ENCODE assay signal across 1 cellular context in the genomic region with DNA sequence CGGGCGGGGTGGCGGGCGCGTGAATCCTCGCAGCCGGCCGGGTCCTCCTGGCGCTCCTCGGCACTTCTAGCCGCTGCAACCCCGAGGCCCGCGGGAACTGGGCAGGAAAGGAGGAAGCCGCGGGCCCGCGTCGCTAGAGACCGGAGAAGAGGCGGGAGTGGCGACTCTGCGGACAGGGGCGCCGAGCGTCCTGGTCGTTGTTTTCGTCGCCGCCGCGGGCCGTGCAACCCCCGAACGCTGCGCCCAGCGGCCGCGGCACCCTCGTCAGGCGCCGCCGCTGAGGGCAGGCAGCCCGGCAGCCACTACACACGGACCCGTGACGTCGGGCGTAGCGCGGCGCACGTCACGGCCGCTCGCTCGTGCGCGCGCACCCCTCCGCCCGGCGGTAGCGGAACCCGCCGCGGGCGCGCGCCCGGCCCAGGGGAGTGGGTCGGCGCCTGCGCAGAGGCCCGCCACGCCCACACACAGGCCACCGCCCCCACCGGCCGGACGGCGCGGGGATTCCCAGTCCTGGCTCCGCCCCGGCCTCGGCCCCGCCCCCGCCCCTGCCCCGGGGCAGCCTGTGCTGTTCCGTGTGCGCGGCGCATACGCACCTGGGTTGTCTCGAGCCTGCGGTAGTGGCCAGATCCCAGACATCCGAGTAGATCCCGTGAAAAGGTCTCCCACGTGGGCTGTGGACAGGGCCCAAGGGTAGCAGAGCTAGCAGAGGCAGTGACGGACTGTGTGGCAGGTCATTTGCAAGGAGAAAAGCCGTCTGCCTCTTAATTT.
TF ChIP-seq lines count a peak whose summit lies in the region.

A gene with protein sequence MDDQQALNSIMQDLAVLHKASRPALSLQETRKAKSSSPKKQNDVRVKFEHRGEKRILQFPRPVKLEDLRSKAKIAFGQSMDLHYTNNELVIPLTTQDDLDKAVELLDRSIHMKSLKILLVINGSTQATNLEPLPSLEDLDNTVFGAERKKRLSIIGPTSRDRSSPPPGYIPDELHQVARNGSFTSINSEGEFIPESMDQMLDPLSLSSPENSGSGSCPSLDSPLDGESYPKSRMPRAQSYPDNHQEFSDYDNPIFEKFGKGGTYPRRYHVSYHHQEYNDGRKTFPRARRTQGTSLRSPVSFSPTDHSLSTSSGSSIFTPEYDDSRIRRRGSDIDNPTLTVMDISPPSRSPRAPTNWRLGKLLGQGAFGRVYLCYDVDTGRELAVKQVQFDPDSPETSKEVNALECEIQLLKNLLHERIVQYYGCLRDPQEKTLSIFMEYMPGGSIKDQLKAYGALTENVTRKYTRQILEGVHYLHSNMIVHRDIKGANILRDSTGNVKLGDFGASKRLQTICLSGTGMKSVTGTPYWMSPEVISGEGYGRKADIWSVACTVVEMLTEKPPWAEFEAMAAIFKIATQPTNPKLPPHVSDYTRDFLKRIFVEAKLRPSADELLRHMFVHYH (minus strand): TSS at position 321 of the 768 bp plus-strand sequence. CDS start 44,846 bp downstream, outside the sequence.

TF ChIP-seq in HepG2, 621 proteins besides CTCF, POLR2A, EP300 and RAD21 (continued from another document and continues in another):
- TF ChIP-seq, protein P1, sequence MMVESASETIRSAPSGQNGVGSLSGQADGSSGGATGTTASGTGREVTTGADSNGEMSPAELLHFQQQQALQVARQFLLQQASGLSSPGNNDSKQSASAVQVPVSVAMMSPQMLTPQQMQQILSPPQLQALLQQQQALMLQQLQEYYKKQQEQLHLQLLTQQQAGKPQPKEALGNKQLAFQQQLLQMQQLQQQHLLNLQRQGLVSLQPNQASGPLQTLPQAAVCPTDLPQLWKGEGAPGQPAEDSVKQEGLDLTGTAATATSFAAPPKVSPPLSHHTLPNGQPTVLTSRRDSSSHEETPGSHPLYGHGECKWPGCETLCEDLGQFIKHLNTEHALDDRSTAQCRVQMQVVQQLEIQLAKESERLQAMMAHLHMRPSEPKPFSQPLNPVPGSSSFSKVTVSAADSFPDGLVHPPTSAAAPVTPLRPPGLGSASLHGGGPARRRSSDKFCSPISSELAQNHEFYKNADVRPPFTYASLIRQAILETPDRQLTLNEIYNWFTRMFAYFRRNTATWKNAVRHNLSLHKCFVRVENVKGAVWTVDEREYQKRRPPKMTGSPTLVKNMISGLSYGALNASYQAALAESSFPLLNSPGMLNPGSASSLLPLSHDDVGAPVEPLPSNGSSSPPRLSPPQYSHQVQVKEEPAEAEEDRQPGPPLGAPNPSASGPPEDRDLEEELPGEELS (CRISPR knock-in tag; IDR thresholded peaks at IDR 0.05): peak; percentile 24
- TF ChIP-seq NRL (CRISPR knock-in tag; IDR thresholded peaks at IDR 0.05; ENCODE audit: borderline replicate concordance): peak; percentile 41; the same call in 1 of the 2 replicates
- TF ChIP-seq, protein P2, sequence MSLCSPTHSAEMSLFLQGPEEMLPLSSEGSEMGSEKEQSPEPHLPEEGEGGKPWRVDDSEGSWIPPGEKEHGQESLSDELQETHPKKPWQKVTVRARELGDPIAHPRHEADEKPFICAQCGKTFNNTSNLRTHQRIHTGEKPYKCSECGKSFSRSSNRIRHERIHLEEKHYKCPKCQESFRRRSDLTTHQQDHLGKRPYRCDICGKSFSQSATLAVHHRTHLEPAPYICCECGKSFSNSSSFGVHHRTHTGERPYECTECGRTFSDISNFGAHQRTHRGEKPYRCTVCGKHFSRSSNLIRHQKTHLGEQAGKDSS (CRISPR knock-in tag; IDR thresholded peaks at IDR 0.05; ENCODE audit: borderline replicate concordance, low read depth): 0 out of 2 replicates have a peak, but pooled peaks have one; percentile 10
- TF ChIP-seq HNF4G (IDR thresholded peaks at IDR 0.05; ENCODE audit: borderline replicate concordance, low read depth, low read length): no peak
- TF ChIP-seq HNF4G (CRISPR knock-in tag; IDR thresholded peaks at IDR 0.05; ENCODE audit: borderline replicate concordance, low read depth): no peak; the same call in 1 of the 2 replicates
- 0 out of 2 replicates have a peak, but pooled peaks have one; percentile 14 for TF ChIP-seq HMG20B (CRISPR knock-in tag; conservative IDR thresholded peaks at IDR 0.05)
- TF ChIP-seq ZNF44 (CRISPR knock-in tag; IDR thresholded peaks at IDR 0.05): no peak
- TF ChIP-seq, protein P3, sequence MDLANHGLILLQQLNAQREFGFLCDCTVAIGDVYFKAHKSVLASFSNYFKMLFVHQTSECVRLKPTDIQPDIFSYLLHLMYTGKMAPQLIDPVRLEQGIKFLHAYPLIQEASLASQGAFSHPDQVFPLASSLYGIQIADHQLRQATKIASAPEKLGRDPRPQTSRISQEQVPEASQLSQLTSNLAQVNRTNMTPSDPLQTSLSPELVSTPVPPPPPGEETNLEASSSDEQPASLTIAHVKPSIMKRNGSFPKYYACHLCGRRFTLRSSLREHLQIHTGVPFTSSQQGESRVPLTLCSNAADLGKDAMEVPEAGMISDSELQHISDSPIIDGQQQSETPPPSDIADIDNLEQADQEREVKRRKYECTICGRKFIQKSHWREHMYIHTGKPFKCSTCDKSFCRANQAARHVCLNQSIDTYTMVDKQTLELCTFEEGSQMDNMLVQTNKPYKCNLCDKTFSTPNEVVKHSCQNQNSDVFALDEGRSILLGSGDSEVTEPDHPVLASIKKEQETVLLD (CRISPR knock-in tag; IDR thresholded peaks at IDR 0.05; ENCODE audit: low read depth): no peak
- no peak for TF ChIP-seq ZNF850 (CRISPR knock-in tag; conservative IDR thresholded peaks at IDR 0.05)
- TF ChIP-seq TCF7 (IDR thresholded peaks at IDR 0.05; ENCODE audit: low read depth): no peak
- peak; percentile 3; the same call in 1 of the 2 replicates for TF ChIP-seq CEBPG (CRISPR knock-in tag; IDR thresholded peaks at IDR 0.05)
- TF ChIP-seq, protein P4, sequence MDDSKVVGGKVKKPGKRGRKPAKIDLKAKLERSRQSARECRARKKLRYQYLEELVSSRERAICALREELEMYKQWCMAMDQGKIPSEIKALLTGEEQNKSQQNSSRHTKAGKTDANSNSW (CRISPR knock-in tag; IDR thresholded peaks at IDR 0.05; ENCODE audit: borderline replicate concordance): peak; percentile 57; the same call in 1 of the 2 replicates
- no peak for TF ChIP-seq KLF9 (CRISPR knock-in tag; IDR thresholded peaks at IDR 0.05; ENCODE audit: low read depth)
- TF ChIP-seq MTA1 (CRISPR knock-in tag; IDR thresholded peaks at IDR 0.05; ENCODE audit: borderline replicate concordance): 0 out of 2 replicates have a peak, but pooled peaks have one; percentile 30
- TF ChIP-seq TGIF2 (CRISPR knock-in tag; IDR thresholded peaks at IDR 0.05): peak; percentile 60; the same call in 1 of the 2 replicates
- TF ChIP-seq DMAP1 (CRISPR knock-in tag; IDR thresholded peaks at IDR 0.05): no peak; the same call in 1 of the 2 replicates
- no peak for TF ChIP-seq TAF15 (IDR thresholded peaks at IDR 0.05; ENCODE audit: low read depth, low read length, poor library complexity, severe bottlenecking)
- 0 out of 2 replicates have a peak, but pooled peaks have one; percentile 53 for TF ChIP-seq DNMT3B (CRISPR knock-in tag; conservative IDR thresholded peaks at IDR 0.05)
- TF ChIP-seq ARNTL (CRISPR knock-in tag; IDR thresholded peaks at IDR 0.05): no peak
- peak; percentile 67 for TF ChIP-seq HDAC1 (CRISPR knock-in tag; IDR thresholded peaks at IDR 0.05)
- TF ChIP-seq, protein P5, sequence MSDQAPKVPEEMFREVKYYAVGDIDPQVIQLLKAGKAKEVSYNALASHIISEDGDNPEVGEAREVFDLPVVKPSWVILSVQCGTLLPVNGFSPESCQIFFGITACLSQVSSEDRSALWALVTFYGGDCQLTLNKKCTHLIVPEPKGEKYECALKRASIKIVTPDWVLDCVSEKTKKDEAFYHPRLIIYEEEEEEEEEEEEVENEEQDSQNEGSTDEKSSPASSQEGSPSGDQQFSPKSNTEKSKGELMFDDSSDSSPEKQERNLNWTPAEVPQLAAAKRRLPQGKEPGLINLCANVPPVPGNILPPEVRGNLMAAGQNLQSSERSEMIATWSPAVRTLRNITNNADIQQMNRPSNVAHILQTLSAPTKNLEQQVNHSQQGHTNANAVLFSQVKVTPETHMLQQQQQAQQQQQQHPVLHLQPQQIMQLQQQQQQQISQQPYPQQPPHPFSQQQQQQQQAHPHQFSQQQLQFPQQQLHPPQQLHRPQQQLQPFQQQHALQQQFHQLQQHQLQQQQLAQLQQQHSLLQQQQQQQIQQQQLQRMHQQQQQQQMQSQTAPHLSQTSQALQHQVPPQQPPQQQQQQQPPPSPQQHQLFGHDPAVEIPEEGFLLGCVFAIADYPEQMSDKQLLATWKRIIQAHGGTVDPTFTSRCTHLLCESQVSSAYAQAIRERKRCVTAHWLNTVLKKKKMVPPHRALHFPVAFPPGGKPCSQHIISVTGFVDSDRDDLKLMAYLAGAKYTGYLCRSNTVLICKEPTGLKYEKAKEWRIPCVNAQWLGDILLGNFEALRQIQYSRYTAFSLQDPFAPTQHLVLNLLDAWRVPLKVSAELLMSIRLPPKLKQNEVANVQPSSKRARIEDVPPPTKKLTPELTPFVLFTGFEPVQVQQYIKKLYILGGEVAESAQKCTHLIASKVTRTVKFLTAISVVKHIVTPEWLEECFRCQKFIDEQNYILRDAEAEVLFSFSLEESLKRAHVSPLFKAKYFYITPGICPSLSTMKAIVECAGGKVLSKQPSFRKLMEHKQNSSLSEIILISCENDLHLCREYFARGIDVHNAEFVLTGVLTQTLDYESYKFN (CRISPR knock-in tag; conservative IDR thresholded peaks at IDR 0.05): peak; percentile 49; the same call in 1 of the 2 replicates
- peak; percentile 87; the same call in 2 of the 3 replicates for TF ChIP-seq MXI1 (IDR thresholded peaks at IDR 0.05; ENCODE audit: borderline replicate concordance, low read depth, low read length)
- TF ChIP-seq, protein P6, sequence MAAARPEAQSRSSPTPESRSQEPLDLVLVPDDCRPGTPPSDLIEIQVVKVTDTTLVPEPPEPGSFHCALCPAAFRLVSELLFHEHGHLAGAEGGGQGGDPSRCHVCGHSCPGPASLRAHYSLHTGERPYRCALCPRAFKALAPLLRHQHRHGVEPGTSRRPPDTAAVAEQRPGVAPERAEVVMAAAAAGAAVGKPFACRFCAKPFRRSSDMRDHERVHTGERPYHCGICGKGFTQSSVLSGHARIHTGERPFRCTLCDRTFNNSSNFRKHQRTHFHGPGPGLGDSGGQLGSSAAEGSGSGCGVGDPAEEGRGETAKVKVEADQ (CRISPR knock-in tag; IDR thresholded peaks at IDR 0.05; ENCODE audit: borderline replicate concordance): no peak
- TF ChIP-seq, protein P7, sequence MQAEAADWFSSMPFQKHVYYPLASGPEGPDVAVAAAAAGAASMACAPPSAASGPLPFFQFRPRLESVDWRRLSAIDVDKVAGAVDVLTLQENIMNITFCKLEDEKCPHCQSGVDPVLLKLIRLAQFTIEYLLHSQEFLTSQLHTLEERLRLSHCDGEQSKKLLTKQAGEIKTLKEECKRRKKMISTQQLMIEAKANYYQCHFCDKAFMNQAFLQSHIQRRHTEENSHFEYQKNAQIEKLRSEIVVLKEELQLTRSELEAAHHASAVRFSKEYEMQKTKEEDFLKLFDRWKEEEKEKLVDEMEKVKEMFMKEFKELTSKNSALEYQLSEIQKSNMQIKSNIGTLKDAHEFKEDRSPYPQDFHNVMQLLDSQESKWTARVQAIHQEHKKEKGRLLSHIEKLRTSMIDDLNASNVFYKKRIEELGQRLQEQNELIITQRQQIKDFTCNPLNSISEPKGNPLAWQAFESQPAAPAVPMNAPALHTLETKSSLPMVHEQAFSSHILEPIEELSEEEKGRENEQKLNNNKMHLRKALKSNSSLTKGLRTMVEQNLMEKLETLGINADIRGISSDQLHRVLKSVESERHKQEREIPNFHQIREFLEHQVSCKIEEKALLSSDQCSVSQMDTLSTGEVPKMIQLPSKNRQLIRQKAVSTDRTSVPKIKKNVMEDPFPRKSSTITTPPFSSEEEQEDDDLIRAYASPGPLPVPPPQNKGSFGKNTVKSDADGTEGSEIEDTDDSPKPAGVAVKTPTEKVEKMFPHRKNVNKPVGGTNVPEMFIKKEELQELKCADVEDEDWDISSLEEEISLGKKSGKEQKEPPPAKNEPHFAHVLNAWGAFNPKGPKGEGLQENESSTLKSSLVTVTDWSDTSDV (CRISPR knock-in tag; IDR thresholded peaks at IDR 0.05): peak; percentile 19; the same call in 1 of the 2 replicates
- TF ChIP-seq NAIF1 (CRISPR knock-in tag; IDR thresholded peaks at IDR 0.05; ENCODE audit: borderline replicate concordance): 0 out of 2 replicates have a peak, but pooled peaks have one; percentile 18
- TF ChIP-seq, protein P8, sequence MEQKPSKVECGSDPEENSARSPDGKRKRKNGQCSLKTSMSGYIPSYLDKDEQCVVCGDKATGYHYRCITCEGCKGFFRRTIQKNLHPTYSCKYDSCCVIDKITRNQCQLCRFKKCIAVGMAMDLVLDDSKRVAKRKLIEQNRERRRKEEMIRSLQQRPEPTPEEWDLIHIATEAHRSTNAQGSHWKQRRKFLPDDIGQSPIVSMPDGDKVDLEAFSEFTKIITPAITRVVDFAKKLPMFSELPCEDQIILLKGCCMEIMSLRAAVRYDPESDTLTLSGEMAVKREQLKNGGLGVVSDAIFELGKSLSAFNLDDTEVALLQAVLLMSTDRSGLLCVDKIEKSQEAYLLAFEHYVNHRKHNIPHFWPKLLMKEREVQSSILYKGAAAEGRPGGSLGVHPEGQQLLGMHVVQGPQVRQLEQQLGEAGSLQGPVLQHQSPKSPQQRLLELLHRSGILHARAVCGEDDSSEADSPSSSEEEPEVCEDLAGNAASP (CRISPR knock-in tag; IDR thresholded peaks at IDR 0.05; ENCODE audit: borderline replicate concordance): peak; percentile 21; the same call in 1 of the 2 replicates
- TF ChIP-seq, protein P9, sequence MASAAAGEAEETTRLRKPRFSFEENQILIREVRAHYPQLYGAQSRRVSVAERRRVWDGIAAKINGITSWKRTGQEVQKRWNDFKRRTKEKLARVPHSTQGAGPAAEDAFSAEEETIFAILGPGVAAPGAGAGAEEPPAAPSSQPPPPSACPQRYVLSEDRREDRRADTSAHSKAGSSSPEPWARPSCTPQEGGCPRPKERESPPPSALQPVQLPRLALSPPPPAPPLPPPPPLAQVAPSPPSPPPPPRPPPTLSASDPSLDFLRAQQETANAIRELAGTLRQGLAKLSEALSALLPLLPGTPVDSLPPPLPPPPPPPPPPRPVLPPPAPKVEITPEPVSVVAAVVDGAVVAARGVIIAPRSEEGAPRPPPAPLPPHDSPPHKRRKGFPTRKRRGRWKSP (CRISPR knock-in tag; IDR thresholded peaks at IDR 0.05): peak; percentile 60; the same call in 1 of the 2 replicates
- TF ChIP-seq SP1 (IDR thresholded peaks at IDR 0.05): no peak
- peak; percentile 64 for TF ChIP-seq SP1 (CRISPR knock-in tag; IDR thresholded peaks at IDR 0.05)
- TF ChIP-seq TMF1 (CRISPR knock-in tag; IDR thresholded peaks at IDR 0.05; ENCODE audit: low read depth): peak; percentile 55; the same call in 1 of the 2 replicates
- TF ChIP-seq TP53 (CRISPR knock-in tag; conservative IDR thresholded peaks at IDR 0.05): no peak; the same call in 1 of the 2 replicates
- TF ChIP-seq HNRNPLL (IDR thresholded peaks at IDR 0.05; ENCODE audit: low read depth, low read length, poor library complexity, severe bottlenecking): peak; percentile 74
- TF ChIP-seq ETV6 (CRISPR knock-in tag; conservative IDR thresholded peaks at IDR 0.05): peak; percentile 54; the same call in 1 of the 2 replicates
- no peak for TF ChIP-seq NFIC (IDR thresholded peaks at IDR 0.05; ENCODE audit: low read length)
- TF ChIP-seq SMAD9 (CRISPR knock-in tag; IDR thresholded peaks at IDR 0.05): 0 out of 2 replicates have a peak, but pooled peaks have one; percentile 48
- no peak for TF ChIP-seq PRMT3 (CRISPR knock-in tag; IDR thresholded peaks at IDR 0.05; ENCODE audit: borderline replicate concordance, low read depth)
- TF ChIP-seq JUND (CRISPR knock-in tag; IDR thresholded peaks at IDR 0.05): peak; percentile 44; the same call in 1 of the 2 replicates
- TF ChIP-seq, protein P10, sequence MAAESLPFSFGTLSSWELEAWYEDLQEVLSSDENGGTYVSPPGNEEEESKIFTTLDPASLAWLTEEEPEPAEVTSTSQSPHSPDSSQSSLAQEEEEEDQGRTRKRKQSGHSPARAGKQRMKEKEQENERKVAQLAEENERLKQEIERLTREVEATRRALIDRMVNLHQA (CRISPR knock-in tag; IDR thresholded peaks at IDR 0.05): no peak
- TF ChIP-seq ZC3H4 (CRISPR knock-in tag; IDR thresholded peaks at IDR 0.05; ENCODE audit: borderline replicate concordance): peak; percentile 69; the same call in 1 of the 2 replicates
